In the genomic region with DNA sequence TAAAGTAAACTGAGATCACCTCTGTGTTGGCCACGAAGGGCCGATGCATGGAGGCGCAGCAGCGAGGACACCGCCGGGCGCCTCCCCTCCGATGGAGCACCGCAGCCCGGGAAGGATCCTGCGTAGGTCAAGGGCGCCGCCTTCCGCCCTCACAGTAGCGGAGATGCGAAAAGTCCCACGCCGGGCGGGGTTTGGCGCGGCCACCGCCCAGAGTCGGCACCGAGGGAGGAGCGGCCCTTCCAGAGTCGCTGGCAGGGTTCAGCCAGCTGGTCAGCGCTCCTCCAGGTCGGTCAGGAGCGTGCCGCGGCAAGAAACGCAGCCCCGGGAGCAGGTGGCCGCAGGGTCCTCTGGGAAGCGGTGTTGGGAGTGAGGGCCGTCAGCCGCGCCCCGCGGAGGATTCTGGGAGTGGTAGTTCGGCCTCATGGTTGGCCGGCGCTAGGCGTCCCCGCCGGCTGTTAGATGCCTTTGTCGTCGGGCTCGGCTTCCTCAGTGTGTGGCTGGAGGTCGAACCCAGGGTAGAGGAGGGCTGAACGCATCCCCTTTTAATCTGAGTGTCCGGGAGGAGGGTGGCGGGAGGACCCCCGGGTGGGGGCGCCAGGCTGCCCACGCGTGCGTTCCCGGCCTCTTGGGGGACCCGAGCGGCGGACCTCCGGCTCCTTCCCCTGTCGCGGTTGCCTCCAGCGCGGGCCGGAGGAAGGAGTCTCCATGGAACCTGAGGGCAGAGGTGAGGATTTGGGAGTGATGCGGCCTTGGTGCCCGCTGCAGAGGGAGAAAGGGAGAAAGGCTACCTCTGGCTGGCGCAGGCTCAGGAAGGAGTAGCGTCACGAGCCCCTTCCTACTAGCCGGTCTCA, we compare ENCODE assay signal across 1 cellular context.
TF ChIP-seq lines count a peak whose summit lies in the region.

Gene ZNF892 (plus strand): TSS at position 411 of the 851 bp plus-strand sequence. CDS start 295 bp downstream, at position 706.

TF ChIP-seq in HEK293, 187 proteins besides CTCF, POLR2A, EP300 and RAD21 (continued from another document):
- TF ChIP-seq TSHZ1 (tag by site-specific recombination; IDR thresholded peaks at IDR 0.05; ENCODE audit: borderline replicate concordance) (no peak), SCRT1 (tag by site-specific recombination; IDR thresholded peaks at IDR 0.05; ENCODE audit: borderline replicate concordance) (no peak), ZNF501 (tag by site-specific recombination; IDR thresholded peaks at IDR 0.05) (peak; percentile 70), ZNF571 (tag by site-specific recombination; IDR thresholded peaks at IDR 0.05) (no peak), GLI2 (tag by site-specific recombination; IDR thresholded peaks at IDR 0.05; ENCODE audit: borderline replicate concordance, low read depth) (no peak), MZF1 (tag by site-specific recombination; IDR thresholded peaks at IDR 0.05; ENCODE audit: borderline replicate concordance) (no peak), ZNF37A (tag by site-specific recombination; IDR thresholded peaks at IDR 0.05) (no peak), ZNF169 (tag by site-specific recombination; IDR thresholded peaks at IDR 0.05) (no peak), ZNF146 (tag by site-specific recombination; IDR thresholded peaks at IDR 0.05) (no peak), ZNF223 (tag by site-specific recombination; IDR thresholded peaks at IDR 0.05) (no peak), ZBTB7A (tag by site-specific recombination; IDR thresholded peaks at IDR 0.05; ENCODE audit: low read depth) (peak; percentile 39; the same call in 1 of the 2 replicates), KLF7 (tag by site-specific recombination; IDR thresholded peaks at IDR 0.05; ENCODE audit: borderline replicate concordance) (peak; percentile 89), ZNF211 (tag by site-specific recombination; IDR thresholded peaks at IDR 0.05; ENCODE audit: low read depth) (no peak)
- TF ChIP-seq, protein P1, sequence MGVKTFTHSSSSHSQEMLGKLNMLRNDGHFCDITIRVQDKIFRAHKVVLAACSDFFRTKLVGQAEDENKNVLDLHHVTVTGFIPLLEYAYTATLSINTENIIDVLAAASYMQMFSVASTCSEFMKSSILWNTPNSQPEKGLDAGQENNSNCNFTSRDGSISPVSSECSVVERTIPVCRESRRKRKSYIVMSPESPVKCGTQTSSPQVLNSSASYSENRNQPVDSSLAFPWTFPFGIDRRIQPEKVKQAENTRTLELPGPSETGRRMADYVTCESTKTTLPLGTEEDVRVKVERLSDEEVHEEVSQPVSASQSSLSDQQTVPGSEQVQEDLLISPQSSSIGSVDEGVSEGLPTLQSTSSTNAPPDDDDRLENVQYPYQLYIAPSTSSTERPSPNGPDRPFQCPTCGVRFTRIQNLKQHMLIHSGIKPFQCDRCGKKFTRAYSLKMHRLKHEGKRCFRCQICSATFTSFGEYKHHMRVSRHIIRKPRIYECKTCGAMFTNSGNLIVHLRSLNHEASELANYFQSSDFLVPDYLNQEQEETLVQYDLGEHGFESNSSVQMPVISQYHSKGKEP (tag by site-specific recombination; IDR thresholded peaks at IDR 0.05), result no peak
TF ChIP-seq in HEK293: peak in this region for 48.
